Comparison of ENCODE assay signal across 8 cellular contexts in the genomic region with DNA sequence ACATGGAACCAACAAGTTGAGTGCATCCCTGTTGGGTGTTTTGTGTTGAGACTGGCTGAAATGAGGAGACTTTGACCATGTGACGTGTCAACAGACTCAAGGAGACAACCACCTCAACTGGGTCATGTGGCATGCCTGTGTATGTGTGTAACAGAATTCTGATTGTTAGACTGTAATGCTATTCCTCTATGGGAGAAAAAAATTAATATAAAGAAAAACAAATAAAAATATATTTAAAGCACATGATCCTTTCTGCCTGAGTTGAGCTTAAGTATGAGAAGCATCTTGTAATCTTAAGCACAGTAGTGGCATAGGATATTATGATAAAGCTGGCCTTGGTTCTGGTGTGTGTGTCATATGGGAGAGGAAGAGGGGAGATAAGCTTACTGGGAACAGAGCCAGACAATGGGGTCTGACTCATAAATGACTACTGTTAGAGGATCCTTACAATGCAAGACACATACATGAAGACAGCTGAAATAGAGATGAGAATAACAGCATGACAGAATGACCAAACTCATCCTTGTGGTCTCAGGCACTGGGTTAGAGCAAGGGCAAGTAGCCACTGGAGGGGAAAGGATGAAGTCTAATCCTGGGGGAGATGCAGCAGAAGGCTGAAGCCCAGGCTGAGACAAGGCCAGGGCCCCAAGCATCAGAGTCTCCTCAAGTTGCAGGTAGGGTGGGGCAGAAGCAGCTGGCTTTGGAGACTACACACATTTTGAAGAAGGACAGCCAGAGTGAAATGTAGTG. TPM values are rescaled to one million over a fixed set of nuclear protein-coding genes. Genes with fewer than 3 reads are reported as not detected.
DNase-seq lines count a peak whose midpoint lies in the region; ATAC-seq lines count a peak whose summit lies in the region.

No MANE protein-coding gene starts in this region.

- POLR2A ChIA-PET in activated CD4-positive, alpha-beta memory T cell treated with anti-CD3 and anti-CD28 coated beads for 36 hours (lab: Charles Lee), result interaction anchor here (1.1 kb wide), 1 partner anchor 246 kb away, joined by 5 read pairs; no protein-coding TSS in a partner anchor

- intact Hi-C loops in activated CD4-positive, alpha-beta memory T cell treated with anti-CD3 and anti-CD28 coated beads for 36 hours (cut with micrococcal nuclease), result loop anchor here (5.0 to 10.0 kb wide), 3 partner anchors 51 to 244 kb away; a partner anchor contains a TSS

- peaks cover 27% of the 10 kb centered on the region for H3K4me1 Mint-ChIP-seq in activated CD4-positive, alpha-beta memory T cell treated with anti-CD3 and anti-CD28 coated beads for 36 hours (ENCODE audit: low read depth)
- peaks cover 19 to 32% of the 10 kb centered on the region in 2 donors for H3K4me1 Mint-ChIP-seq in stimulated activated naive B cell treated with anti-CD40 and anti-IgM and Interleukin-4, amounts not matched to agents 10 μg/mL and 1 μg/mL and 100 μg/mL, for 72 hours

- CTCF ChIA-PET in activated CD4-positive, alpha-beta memory T cell treated with anti-CD3 and anti-CD28 coated beads for 36 hours (lab: Charles Lee), result interaction anchor here (0.7 to 11.3 kb wide), 4 partner anchors 10 to 400 kb away, joined by 3 to 138 read pairs (median 8); no protein-coding TSS in a partner anchor

- no peak overlapping the region for H3K27ac Mint-ChIP-seq in activated CD4-positive, alpha-beta memory T cell treated with anti-CD3 and anti-CD28 coated beads for 36 hours
- H3K27ac Mint-ChIP-seq in stimulated activated naive B cell treated with anti-CD40 and anti-IgM and Interleukin-4, amounts not matched to agents 10 μg/mL and 1 μg/mL and 100 μg/mL, for 72 hours, result no peak overlapping the region

- H3K9me3 Mint-ChIP-seq in activated CD4-positive, alpha-beta memory T cell treated with anti-CD3 and anti-CD28 coated beads for 36 hours, result no peaks in the 10 kb centered on the region
- no peaks in the 10 kb centered on the region for H3K9me3 Mint-ChIP-seq in stimulated activated naive B cell treated with anti-CD40 and anti-IgM and Interleukin-4, amounts not matched to agents 10 μg/mL and 1 μg/mL and 100 μg/mL, for 72 hours

- no peaks in the 10 kb centered on the region for H3K27me3 Mint-ChIP-seq in activated CD4-positive, alpha-beta memory T cell treated with anti-CD3 and anti-CD28 coated beads for 36 hours
- H3K27me3 Mint-ChIP-seq in stimulated activated naive B cell treated with anti-CD40 and anti-IgM and Interleukin-4, amounts not matched to agents 10 μg/mL and 1 μg/mL and 100 μg/mL, for 72 hours, result peaks cover 0 to 4% of the 10 kb centered on the region in 2 donors

- DNase-seq in DMS53 (lab: John Stamatoyannopoulos, UW) (peak; percentile 49), Kasumi-1 (lab: John Stamatoyannopoulos, UW) (peak; percentile 81 to 84), astrocyte of the hippocampus (ENCODE audit: low read depth, low spot score) (peak; percentile 92), mucosa of gallbladder (ENCODE audit: low spot score) (peak; percentile 36)
- DNase-seq in activated CD4-positive, alpha-beta memory T cell treated with anti-CD3 and anti-CD28 coated beads for 36 hours, result no peak
- DNase-seq in stimulated activated naive B cell treated with anti-CD40 and anti-IgM and Interleukin-4, amounts not matched to agents 10 μg/mL and 1 μg/mL and 100 μg/mL, for 72 hours, result no peak

- H3K36me3 Mint-ChIP-seq in activated CD4-positive, alpha-beta memory T cell treated with anti-CD3 and anti-CD28 coated beads for 36 hours, result no peaks in the 10 kb centered on the region
- peaks cover 20 to 35% of the 10 kb centered on the region in 2 donors for H3K36me3 Mint-ChIP-seq in stimulated activated naive B cell treated with anti-CD40 and anti-IgM and Interleukin-4, amounts not matched to agents 10 μg/mL and 1 μg/mL and 100 μg/mL, for 72 hours

- no peak for ATAC-seq in GM21619 (IDR thresholded peaks at IDR 0.05; ENCODE audit: unreplicated experiment)
- no peak for ATAC-seq in GM18517 (IDR thresholded peaks at IDR 0.05; ENCODE audit: unreplicated experiment)
- no peak for ATAC-seq in stimulated activated naive B cell treated with anti-CD40 and anti-IgM and Interleukin-4, amounts not matched to agents 10 μg/mL and 1 μg/mL and 100 μg/mL, for 72 hours (replicated peaks)

- no peak overlapping the region for H3K4me3 Mint-ChIP-seq in activated CD4-positive, alpha-beta memory T cell treated with anti-CD3 and anti-CD28 coated beads for 36 hours
- no peak overlapping the region for H3K4me3 Mint-ChIP-seq in stimulated activated naive B cell treated with anti-CD40 and anti-IgM and Interleukin-4, amounts not matched to agents 10 μg/mL and 1 μg/mL and 100 μg/mL, for 72 hours

RNA-seq across cellular contexts. Expression of a gene that starts 9.2 kb away (rescaled TPM):
- total RNA-seq in mucosa of gallbladder, result 59.1 TPM
- 1 to 10 TPM; 2.3 to 2.5 TPM for total RNA-seq in activated CD4-positive, alpha-beta memory T cell treated with anti-CD3 and anti-CD28 coated beads for 36 hours

RNA-seq across cellular contexts. Expression of a gene that starts 36.5 kb away (rescaled TPM):
- total RNA-seq in mucosa of gallbladder, result 19.1 TPM
- total RNA-seq in activated CD4-positive, alpha-beta memory T cell treated with anti-CD3 and anti-CD28 coated beads for 36 hours, result 10 to 100 TPM; 19.0 to 21.3 TPM

Comparison
In these comparisons a context has a peak if more than half of its experiments do, and no peak if none do; other contexts are left out.
1. DNase-seq: peak in DMS53 (single experiment), Kasumi-1 (2 of 2), astrocyte of the hippocampus (single experiment) and mucosa of gallbladder (single experiment); none in activated CD4-positive, alpha-beta memory T cell treated with anti-CD3 and anti-CD28 coated beads for 36 hours (single experiment) and stimulated activated naive B cell treated with anti-CD40 and anti-IgM and Interleukin-4, amounts not matched to agents 10 μg/mL and 1 μg/mL and 100 μg/mL, for 72 hours (single experiment).
2. RNA of a gene that starts 9.2 kb away (total RNA-seq): 59.1 TPM in mucosa of gallbladder (single experiment); 2.3 to 2.5 TPM in activated CD4-positive, alpha-beta memory T cell treated with anti-CD3 and anti-CD28 coated beads for 36 hours; every median in the first group is over 10 times any median in the second.